ENCODE assay signal across 1 cellular context in the genomic region with DNA sequence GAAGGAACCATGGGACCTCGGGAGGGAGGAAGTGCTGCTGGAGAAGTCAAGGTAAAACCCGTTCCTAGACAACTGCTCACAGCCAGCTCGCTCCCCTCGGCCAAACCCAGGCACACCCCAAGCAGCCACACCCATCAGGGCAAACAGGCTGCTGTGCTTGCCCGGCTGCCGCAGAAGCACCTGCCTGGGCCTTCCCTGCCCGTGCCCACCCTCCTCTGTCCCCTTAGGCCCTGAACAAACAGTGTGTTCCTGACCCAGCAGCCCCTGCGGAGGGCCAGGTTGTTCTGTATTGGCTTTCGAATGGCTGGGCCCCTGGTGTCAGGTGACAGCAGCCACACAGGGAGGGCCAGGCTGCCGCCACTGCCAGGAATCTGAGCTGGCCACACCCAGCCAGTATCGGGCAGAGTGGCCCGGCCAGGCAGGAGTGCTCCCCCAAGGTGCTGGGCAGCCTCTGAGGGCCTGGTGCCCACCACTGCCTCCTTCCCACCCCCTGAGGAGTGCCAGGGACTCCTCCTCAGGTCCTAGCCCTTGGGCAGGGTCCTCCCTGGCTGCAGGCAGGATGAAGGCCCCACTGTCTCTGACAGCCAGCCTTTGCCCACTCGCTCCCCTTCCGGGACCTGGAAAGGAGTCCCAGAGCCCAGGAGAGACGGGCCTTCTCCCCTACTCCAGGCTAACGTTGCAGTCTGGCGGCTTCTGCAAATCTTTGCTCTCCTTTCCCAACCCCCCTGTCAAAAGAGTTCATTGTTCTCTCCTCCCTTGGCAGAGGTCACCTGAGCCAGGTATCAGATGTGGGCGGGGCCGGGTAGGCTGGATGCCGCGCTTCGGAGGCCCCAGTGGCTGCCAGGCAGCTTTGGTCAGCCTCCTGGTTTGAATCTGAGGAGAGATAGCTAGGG.
TF ChIP-seq lines count a peak whose summit lies in the region.

No MANE protein-coding gene starts in this region.

TF ChIP-seq in HepG2, 621 proteins besides CTCF, POLR2A, EP300 and RAD21 (continued from another document and continues in another):
- TF ChIP-seq, protein P1, sequence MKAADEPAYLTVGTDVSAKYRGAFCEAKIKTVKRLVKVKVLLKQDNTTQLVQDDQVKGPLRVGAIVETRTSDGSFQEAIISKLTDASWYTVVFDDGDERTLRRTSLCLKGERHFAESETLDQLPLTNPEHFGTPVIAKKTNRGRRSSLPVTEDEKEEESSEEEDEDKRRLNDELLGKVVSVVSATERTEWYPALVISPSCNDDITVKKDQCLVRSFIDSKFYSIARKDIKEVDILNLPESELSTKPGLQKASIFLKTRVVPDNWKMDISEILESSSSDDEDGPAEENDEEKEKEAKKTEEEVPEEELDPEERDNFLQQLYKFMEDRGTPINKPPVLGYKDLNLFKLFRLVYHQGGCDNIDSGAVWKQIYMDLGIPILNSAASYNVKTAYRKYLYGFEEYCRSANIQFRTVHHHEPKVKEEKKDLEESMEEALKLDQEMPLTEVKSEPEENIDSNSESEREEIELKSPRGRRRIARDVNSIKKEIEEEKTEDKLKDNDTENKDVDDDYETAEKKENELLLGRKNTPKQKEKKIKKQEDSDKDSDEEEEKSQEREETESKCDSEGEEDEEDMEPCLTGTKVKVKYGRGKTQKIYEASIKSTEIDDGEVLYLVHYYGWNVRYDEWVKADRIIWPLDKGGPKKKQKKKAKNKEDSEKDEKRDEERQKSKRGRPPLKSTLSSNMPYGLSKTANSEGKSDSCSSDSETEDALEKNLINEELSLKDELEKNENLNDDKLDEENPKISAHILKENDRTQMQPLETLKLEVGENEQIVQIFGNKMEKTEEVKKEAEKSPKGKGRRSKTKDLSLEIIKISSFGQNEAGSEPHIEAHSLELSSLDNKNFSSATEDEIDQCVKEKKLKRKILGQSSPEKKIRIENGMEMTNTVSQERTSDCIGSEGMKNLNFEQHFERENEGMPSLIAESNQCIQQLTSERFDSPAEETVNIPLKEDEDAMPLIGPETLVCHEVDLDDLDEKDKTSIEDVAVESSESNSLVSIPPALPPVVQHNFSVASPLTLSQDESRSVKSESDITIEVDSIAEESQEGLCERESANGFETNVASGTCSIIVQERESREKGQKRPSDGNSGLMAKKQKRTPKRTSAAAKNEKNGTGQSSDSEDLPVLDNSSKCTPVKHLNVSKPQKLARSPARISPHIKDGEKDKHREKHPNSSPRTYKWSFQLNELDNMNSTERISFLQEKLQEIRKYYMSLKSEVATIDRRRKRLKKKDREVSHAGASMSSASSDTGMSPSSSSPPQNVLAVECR (CRISPR knock-in tag; IDR thresholded peaks at IDR 0.05; ENCODE audit: borderline replicate concordance): peak; percentile 78; the same call in 1 of the 2 replicates
- TF ChIP-seq SP2 (CRISPR knock-in tag; IDR thresholded peaks at IDR 0.05) (peak; percentile 64), HMG20A (CRISPR knock-in tag; IDR thresholded peaks at IDR 0.05; ENCODE audit: borderline replicate concordance) (no peak; the same call in 1 of the 2 replicates), HNF4G (IDR thresholded peaks at IDR 0.05; ENCODE audit: borderline replicate concordance, low read depth, low read length) (no peak), HNF4G (CRISPR knock-in tag; IDR thresholded peaks at IDR 0.05; ENCODE audit: borderline replicate concordance, low read depth) (no peak; the same call in 1 of the 2 replicates), ZNF317 (CRISPR knock-in tag; IDR thresholded peaks at IDR 0.05) (peak; percentile 82), DMAP1 (CRISPR knock-in tag; IDR thresholded peaks at IDR 0.05) (peak; percentile 42), MTF1 (CRISPR knock-in tag; IDR thresholded peaks at IDR 0.05) (no peak), PRMT3 (CRISPR knock-in tag; IDR thresholded peaks at IDR 0.05; ENCODE audit: borderline replicate concordance, low read depth) (no peak), NCOR1 (IDR thresholded peaks at IDR 0.05; ENCODE audit: borderline replicate concordance, low read length) (no peak), ZNF383 (CRISPR knock-in tag; IDR thresholded peaks at IDR 0.05; ENCODE audit: borderline replicate concordance) (no peak), ZSCAN22 (CRISPR knock-in tag; IDR thresholded peaks at IDR 0.05) (no peak), KAT2B (IDR thresholded peaks at IDR 0.05; ENCODE audit: borderline replicate concordance, low read depth, low read length) (no peak), SP140L (CRISPR knock-in tag; IDR thresholded peaks at IDR 0.05; ENCODE audit: borderline replicate concordance) (no peak), ZNF329 (CRISPR knock-in tag; IDR thresholded peaks at IDR 0.05; ENCODE audit: low read depth) (0 out of 2 replicates have a peak, but pooled peaks have one; percentile 67), ZNF614 (CRISPR knock-in tag; IDR thresholded peaks at IDR 0.05; ENCODE audit: borderline replicate concordance) (peak; percentile 68; the same call in 1 of the 2 replicates), SIN3A (IDR thresholded peaks at IDR 0.05; ENCODE audit: borderline replicate concordance, low read depth, low read length) (no peak), SIN3B (IDR thresholded peaks at IDR 0.05; ENCODE audit: low read length) (no peak), POLR2AphosphoS2 (IDR thresholded peaks at IDR 0.05; ENCODE audit: low read depth, low read length) (no peak), ZNF558 (CRISPR knock-in tag; IDR thresholded peaks at IDR 0.05; ENCODE audit: borderline replicate concordance) (no peak), MIER2 (CRISPR knock-in tag; IDR thresholded peaks at IDR 0.05) (no peak), RFXAP (CRISPR knock-in tag; IDR thresholded peaks at IDR 0.05; ENCODE audit: borderline replicate concordance) (peak; percentile 63; the same call in 1 of the 2 replicates), KLF15 (CRISPR knock-in tag; IDR thresholded peaks at IDR 0.05; ENCODE audit: borderline replicate concordance) (0 out of 2 replicates have a peak, but pooled peaks have one; percentile 79), ZSCAN12 (CRISPR knock-in tag; IDR thresholded peaks at IDR 0.05) (no peak), ZBTB7B (CRISPR knock-in tag; IDR thresholded peaks at IDR 0.05) (peak; percentile 64; the same call in 1 of the 2 replicates), NFE2 (CRISPR knock-in tag; IDR thresholded peaks at IDR 0.05) (no peak), MED1 (CRISPR knock-in tag; IDR thresholded peaks at IDR 0.05) (peak; percentile 65; the same call in 1 of the 2 replicates), MATR3 (CRISPR knock-in tag; IDR thresholded peaks at IDR 0.05) (no peak), TEAD3 (CRISPR knock-in tag; optimal IDR thresholded peaks at IDR 0.05; ENCODE audit: borderline replicate concordance) (peak; percentile 73), ZNF550 (CRISPR knock-in tag; IDR thresholded peaks at IDR 0.05; ENCODE audit: borderline replicate concordance) (no peak), ZNF10 (CRISPR knock-in tag; IDR thresholded peaks at IDR 0.05; ENCODE audit: borderline replicate concordance, low read depth) (no peak), ZNF460 (CRISPR knock-in tag; IDR thresholded peaks at IDR 0.05; ENCODE audit: borderline replicate concordance) (no peak; the same call in 1 of the 2 replicates), MBNL3 (CRISPR knock-in tag; conservative IDR thresholded peaks at IDR 0.05) (no peak)
- TF ChIP-seq, protein P2, sequence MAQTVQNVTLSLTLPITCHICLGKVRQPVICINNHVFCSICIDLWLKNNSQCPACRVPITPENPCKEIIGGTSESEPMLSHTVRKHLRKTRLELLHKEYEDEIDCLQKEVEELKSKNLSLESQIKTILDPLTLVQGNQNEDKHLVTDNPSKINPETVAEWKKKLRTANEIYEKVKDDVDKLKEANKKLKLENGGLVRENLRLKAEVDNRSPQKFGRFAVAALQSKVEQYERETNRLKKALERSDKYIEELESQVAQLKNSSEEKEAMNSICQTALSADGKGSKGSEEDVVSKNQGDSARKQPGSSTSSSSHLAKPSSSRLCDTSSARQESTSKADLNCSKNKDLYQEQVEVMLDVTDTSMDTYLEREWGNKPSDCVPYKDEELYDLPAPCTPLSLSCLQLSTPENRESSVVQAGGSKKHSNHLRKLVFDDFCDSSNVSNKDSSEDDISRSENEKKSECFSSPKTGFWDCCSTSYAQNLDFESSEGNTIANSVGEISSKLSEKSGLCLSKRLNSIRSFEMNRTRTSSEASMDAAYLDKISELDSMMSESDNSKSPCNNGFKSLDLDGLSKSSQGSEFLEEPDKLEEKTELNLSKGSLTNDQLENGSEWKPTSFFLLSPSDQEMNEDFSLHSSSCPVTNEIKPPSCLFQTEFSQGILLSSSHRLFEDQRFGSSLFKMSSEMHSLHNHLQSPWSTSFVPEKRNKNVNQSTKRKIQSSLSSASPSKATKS (CRISPR knock-in tag; IDR thresholded peaks at IDR 0.05): no peak
- TF ChIP-seq, protein P3, sequence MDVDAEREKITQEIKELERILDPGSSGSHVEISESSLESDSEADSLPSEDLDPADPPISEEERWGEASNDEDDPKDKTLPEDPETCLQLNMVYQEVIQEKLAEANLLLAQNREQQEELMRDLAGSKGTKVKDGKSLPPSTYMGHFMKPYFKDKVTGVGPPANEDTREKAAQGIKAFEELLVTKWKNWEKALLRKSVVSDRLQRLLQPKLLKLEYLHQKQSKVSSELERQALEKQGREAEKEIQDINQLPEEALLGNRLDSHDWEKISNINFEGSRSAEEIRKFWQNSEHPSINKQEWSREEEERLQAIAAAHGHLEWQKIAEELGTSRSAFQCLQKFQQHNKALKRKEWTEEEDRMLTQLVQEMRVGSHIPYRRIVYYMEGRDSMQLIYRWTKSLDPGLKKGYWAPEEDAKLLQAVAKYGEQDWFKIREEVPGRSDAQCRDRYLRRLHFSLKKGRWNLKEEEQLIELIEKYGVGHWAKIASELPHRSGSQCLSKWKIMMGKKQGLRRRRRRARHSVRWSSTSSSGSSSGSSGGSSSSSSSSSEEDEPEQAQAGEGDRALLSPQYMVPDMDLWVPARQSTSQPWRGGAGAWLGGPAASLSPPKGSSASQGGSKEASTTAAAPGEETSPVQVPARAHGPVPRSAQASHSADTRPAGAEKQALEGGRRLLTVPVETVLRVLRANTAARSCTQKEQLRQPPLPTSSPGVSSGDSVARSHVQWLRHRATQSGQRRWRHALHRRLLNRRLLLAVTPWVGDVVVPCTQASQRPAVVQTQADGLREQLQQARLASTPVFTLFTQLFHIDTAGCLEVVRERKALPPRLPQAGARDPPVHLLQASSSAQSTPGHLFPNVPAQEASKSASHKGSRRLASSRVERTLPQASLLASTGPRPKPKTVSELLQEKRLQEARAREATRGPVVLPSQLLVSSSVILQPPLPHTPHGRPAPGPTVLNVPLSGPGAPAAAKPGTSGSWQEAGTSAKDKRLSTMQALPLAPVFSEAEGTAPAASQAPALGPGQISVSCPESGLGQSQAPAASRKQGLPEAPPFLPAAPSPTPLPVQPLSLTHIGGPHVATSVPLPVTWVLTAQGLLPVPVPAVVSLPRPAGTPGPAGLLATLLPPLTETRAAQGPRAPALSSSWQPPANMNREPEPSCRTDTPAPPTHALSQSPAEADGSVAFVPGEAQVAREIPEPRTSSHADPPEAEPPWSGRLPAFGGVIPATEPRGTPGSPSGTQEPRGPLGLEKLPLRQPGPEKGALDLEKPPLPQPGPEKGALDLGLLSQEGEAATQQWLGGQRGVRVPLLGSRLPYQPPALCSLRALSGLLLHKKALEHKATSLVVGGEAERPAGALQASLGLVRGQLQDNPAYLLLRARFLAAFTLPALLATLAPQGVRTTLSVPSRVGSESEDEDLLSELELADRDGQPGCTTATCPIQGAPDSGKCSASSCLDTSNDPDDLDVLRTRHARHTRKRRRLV (CRISPR knock-in tag; IDR thresholded peaks at IDR 0.05): peak; percentile 50; the same call in 1 of the 2 replicates
- TF ChIP-seq, protein P4, sequence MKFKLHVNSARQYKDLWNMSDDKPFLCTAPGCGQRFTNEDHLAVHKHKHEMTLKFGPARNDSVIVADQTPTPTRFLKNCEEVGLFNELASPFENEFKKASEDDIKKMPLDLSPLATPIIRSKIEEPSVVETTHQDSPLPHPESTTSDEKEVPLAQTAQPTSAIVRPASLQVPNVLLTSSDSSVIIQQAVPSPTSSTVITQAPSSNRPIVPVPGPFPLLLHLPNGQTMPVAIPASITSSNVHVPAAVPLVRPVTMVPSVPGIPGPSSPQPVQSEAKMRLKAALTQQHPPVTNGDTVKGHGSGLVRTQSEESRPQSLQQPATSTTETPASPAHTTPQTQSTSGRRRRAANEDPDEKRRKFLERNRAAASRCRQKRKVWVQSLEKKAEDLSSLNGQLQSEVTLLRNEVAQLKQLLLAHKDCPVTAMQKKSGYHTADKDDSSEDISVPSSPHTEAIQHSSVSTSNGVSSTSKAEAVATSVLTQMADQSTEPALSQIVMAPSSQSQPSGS (CRISPR knock-in tag; IDR thresholded peaks at IDR 0.05): peak; percentile 37; the same call in 1 of the 2 replicates
- TF ChIP-seq, protein P5, sequence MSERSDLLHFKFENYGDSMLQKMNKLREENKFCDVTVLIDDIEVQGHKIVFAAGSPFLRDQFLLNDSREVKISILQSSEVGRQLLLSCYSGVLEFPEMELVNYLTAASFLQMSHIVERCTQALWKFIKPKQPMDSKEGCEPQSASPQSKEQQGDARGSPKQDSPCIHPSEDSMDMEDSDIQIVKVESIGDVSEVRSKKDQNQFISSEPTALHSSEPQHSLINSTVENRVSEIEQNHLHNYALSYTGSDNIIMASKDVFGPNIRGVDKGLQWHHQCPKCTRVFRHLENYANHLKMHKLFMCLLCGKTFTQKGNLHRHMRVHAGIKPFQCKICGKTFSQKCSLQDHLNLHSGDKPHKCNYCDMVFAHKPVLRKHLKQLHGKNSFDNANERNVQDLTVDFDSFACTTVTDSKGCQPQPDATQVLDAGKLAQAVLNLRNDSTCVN (CRISPR knock-in tag; IDR thresholded peaks at IDR 0.05; ENCODE audit: borderline replicate concordance): 0 out of 2 replicates have a peak, but pooled peaks have one; percentile 53
- TF ChIP-seq, protein P6, sequence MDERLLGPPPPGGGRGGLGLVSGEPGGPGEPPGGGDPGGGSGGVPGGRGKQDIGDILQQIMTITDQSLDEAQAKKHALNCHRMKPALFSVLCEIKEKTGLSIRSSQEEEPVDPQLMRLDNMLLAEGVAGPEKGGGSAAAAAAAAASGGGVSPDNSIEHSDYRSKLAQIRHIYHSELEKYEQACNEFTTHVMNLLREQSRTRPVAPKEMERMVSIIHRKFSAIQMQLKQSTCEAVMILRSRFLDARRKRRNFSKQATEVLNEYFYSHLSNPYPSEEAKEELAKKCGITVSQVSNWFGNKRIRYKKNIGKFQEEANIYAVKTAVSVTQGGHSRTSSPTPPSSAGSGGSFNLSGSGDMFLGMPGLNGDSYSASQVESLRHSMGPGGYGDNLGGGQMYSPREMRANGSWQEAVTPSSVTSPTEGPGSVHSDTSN (CRISPR knock-in tag; IDR thresholded peaks at IDR 0.05): 0 out of 2 replicates have a peak, but pooled peaks have one; percentile 33
- TF ChIP-seq, protein P7, sequence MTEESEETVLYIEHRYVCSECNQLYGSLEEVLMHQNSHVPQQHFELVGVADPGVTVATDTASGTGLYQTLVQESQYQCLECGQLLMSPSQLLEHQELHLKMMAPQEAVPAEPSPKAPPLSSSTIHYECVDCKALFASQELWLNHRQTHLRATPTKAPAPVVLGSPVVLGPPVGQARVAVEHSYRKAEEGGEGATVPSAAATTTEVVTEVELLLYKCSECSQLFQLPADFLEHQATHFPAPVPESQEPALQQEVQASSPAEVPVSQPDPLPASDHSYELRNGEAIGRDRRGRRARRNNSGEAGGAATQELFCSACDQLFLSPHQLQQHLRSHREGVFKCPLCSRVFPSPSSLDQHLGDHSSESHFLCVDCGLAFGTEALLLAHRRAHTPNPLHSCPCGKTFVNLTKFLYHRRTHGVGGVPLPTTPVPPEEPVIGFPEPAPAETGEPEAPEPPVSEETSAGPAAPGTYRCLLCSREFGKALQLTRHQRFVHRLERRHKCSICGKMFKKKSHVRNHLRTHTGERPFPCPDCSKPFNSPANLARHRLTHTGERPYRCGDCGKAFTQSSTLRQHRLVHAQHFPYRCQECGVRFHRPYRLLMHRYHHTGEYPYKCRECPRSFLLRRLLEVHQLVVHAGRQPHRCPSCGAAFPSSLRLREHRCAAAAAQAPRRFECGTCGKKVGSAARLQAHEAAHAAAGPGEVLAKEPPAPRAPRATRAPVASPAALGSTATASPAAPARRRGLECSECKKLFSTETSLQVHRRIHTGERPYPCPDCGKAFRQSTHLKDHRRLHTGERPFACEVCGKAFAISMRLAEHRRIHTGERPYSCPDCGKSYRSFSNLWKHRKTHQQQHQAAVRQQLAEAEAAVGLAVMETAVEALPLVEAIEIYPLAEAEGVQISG (CRISPR knock-in tag; IDR thresholded peaks at IDR 0.05): peak; percentile 36; the same call in 1 of the 2 replicates
